ENCODE assay signal across 9 cellular contexts in genomic region chr1:227944931-227945890, GRCh38. TPM values are rescaled to one million over a fixed set of nuclear protein-coding genes. Genes with fewer than 3 reads are reported as not detected.
DNase-seq lines count a peak whose midpoint lies in the region; ATAC-seq and TF ChIP-seq lines count a peak whose summit lies in the region.
"Had no signal": no experiment of that assay in that cellular context is flagged by ENCODE, and none has a peak within 500 bp of the region (broad histone marks: within the 10 kb centered on the region; RNA-seq: fewer than 3 reads in every experiment).

No MANE protein-coding gene starts in this region.

- no peaks in the 10 kb centered on the region for H3K9me3 ChIP-seq in MG63
- no peaks in the 10 kb centered on the region for H3K9me3 ChIP-seq in muscle layer of colon (ENCODE audit: low read length)

- H3K4me3 ChIP-seq in MG63 (peak overlapping the region; percentile 88), muscle layer of colon (ENCODE audit: low read depth in 1 of 2, low read length in 2 of 2) (peak overlapping the region; percentile 30 to 72)

- H3K9me3 Mint-ChIP-seq in chondrocyte (ENCODE audit: low read depth): no peaks in the 10 kb centered on the region
- H3K9me3 Mint-ChIP-seq: CD4-positive, alpha-beta memory T cell had no signal

- peaks cover 74% of the 10 kb centered on the region for H3K4me1 ChIP-seq in muscle layer of colon (ENCODE audit: insufficient read depth, low read length)

- peak overlapping the region; percentile 65 for H3K4me3 Mint-ChIP-seq in chondrocyte (ENCODE audit: unreplicated experiment)

- H3K36me3 Mint-ChIP-seq in chondrocyte (ENCODE audit: low read depth): no peaks in the 10 kb centered on the region
- H3K36me3 Mint-ChIP-seq: CD4-positive, alpha-beta memory T cell had no signal

- H3K27me3 ChIP-seq in MG63: no peaks in the 10 kb centered on the region; the same call in 1 of the 2 replicates
- H3K27me3 ChIP-seq in muscle layer of colon (ENCODE audit: control insufficient read depth in 1 of 2, insufficient read depth in 2 of 2, low read length in 2 of 2): no peaks in the 10 kb centered on the region

- ATAC-seq in HG02763 (IDR thresholded peaks at IDR 0.05; ENCODE audit: unreplicated experiment): no peak

- no peaks in the 10 kb centered on the region for H3K27me3 Mint-ChIP-seq in chondrocyte (ENCODE audit: low read depth)

- peak overlapping the region; percentile 68 for H3K27ac Mint-ChIP-seq in chondrocyte (ENCODE audit: unreplicated experiment)

- TF ChIP-seq CTCF in 22Rv1 (IDR thresholded peaks at IDR 0.05) (no peak), chondrocyte (IDR thresholded peaks at IDR 0.05) (no peak)

- H3K4me1 Mint-ChIP-seq in chondrocyte (ENCODE audit: low read depth): peaks cover 24% of the 10 kb centered on the region

- H3K36me3 ChIP-seq in MG63 (peaks cover 12% of the 10 kb centered on the region), muscle layer of colon (ENCODE audit: insufficient read depth, low read length) (no peaks in the 10 kb centered on the region)

- peak overlapping the region; percentile 77; the same call in 1 of the 2 replicates for H3K27ac ChIP-seq in 22Rv1
- peak overlapping the region; percentile 82 for H3K27ac ChIP-seq in muscle layer of colon (ENCODE audit: low read depth, low read length)

- peak overlapping the region; percentile 71 for H3K9ac ChIP-seq in muscle layer of colon (ENCODE audit: low read length)

- DNase-seq in MG63 (peak; percentile 83), chondrocyte (ENCODE audit: low spot score) (peak; percentile 84), RPMI8226 (no peak), NCI-H345 (lab: John Stamatoyannopoulos, UW) (no peak)
- no peak for DNase-seq in stimulated activated CD8-positive, alpha-beta memory T cell treated with anti-CD3 and anti-CD28 coated beads, Interleukin-4, amount 100 ng/mL, for 48 hours

RNA-seq across cellular contexts. Expression of gene WNT9A, which starts 2.5 kb away (rescaled TPM):
- 10.8 and 11.3 TPM in 2 replicates for total RNA-seq in MG63 (2014; rRNA removed; shearing (Covaris generic); ENCODE audit: low replicate concordance)
- total RNA-seq in chondrocyte: 2.5 to 4.2 TPM (median 2.7 TPM) in 3 replicates

Comparison
In these comparisons a context has a peak if more than half of its experiments do, and no peak if none do; other contexts are left out.
1. DNase-seq: peak in MG63 (single experiment) and chondrocyte (single experiment); none in RPMI8226 (single experiment), stimulated activated CD8-positive, alpha-beta memory T cell treated with anti-CD3 and anti-CD28 coated beads, Interleukin-4, amount 100 ng/mL, for 48 hours (single experiment) and NCI-H345 (single experiment).